ENCODE assay signal across 24 cellular contexts in genomic region chr5:2334686-2335085, GRCh38.
DNase-seq lines count a peak whose midpoint lies in the region; ATAC-seq and TF ChIP-seq lines count a peak whose summit lies in the region.
"Had no signal": no experiment of that assay in that cellular context is flagged by ENCODE, and none has a peak within 500 bp of the region (broad histone marks: within the 10 kb centered on the region; RNA-seq: fewer than 3 reads in every experiment).

No MANE protein-coding gene starts in this region.

- peaks cover 13% of the 10 kb centered on the region for H3K9me3 Mint-ChIP-seq in WTC11
- peaks cover 8% of the 10 kb centered on the region for H3K9me3 Mint-ChIP-seq in activated CD4-positive, alpha-beta memory T cell treated with anti-CD3 and anti-CD28 coated beads for 36 hours

- no peaks in the 10 kb centered on the region for H3K36me3 Mint-ChIP-seq in WTC11
- no peaks in the 10 kb centered on the region for H3K36me3 Mint-ChIP-seq in activated CD4-positive, alpha-beta memory T cell treated with anti-CD3 and anti-CD28 coated beads for 36 hours
- H3K36me3 Mint-ChIP-seq: CD4-positive, alpha-beta memory T cell; natural killer cell had no signal

- no peaks in the 10 kb centered on the region for H3K4me1 ChIP-seq in prostate gland (replicated peaks)
- H3K4me1 ChIP-seq in Karpas-422 (ENCODE audit: low read length): no peaks in the 10 kb centered on the region
- H3K4me1 ChIP-seq in sigmoid colon: peaks cover 0 to 5% (median 2%) of the 10 kb centered on the region in 4 donors
- H3K4me1 ChIP-seq: breast epithelium, psoas muscle, thyroid gland had no signal

- peaks cover 12% of the 10 kb centered on the region for H3K4me1 Mint-ChIP-seq in WTC11
- H3K4me1 Mint-ChIP-seq in activated CD4-positive, alpha-beta memory T cell treated with anti-CD3 and anti-CD28 coated beads for 36 hours (ENCODE audit: low read depth): no peaks in the 10 kb centered on the region
- H3K4me1 Mint-ChIP-seq: natural killer cell had no signal

- POLR2A ChIA-PET in WTC11 (lab: Charles Lee): no interaction called here
- POLR2A ChIA-PET in activated CD4-positive, alpha-beta memory T cell treated with anti-CD3 and anti-CD28 coated beads for 36 hours (lab: Charles Lee): no interaction called here

- no peak overlapping the region for H2AFZ ChIP-seq in Karpas-422 (ENCODE audit: low read length)

- no peaks in the 10 kb centered on the region for H3K9me3 ChIP-seq in prostate gland
- H3K9me3 ChIP-seq in Karpas-422 (ENCODE audit: low read length): no peaks in the 10 kb centered on the region
- no peaks in the 10 kb centered on the region for H3K9me3 ChIP-seq in sigmoid colon
- H3K9me3 ChIP-seq: breast epithelium, psoas muscle, thyroid gland had no signal

- no peaks in the 10 kb centered on the region for H3K27me3 Mint-ChIP-seq in WTC11 (ENCODE audit: low read depth)
- H3K27me3 Mint-ChIP-seq in activated CD4-positive, alpha-beta memory T cell treated with anti-CD3 and anti-CD28 coated beads for 36 hours: no peaks in the 10 kb centered on the region
- H3K27me3 Mint-ChIP-seq: CD4-positive, alpha-beta memory T cell had no signal

- H3K4me3 Mint-ChIP-seq in WTC11: no peak overlapping the region
- no peak overlapping the region for H3K4me3 Mint-ChIP-seq in activated CD4-positive, alpha-beta memory T cell treated with anti-CD3 and anti-CD28 coated beads for 36 hours
- H3K4me3 Mint-ChIP-seq: CD4-positive, alpha-beta memory T cell; natural killer cell had no signal

- no peaks in the 10 kb centered on the region for H3K79me2 ChIP-seq in Karpas-422 (ENCODE audit: low read length)

- H3K4me3 ChIP-seq in H7 (ENCODE audit: insufficient read depth, low read depth, low read length) (no peak overlapping the region), prostate gland (peak overlapping the region; percentile 3 to 6), Karpas-422 (ENCODE audit: low read length) (no peak overlapping the region), sigmoid colon (no peak overlapping the region)
- H3K4me3 ChIP-seq: coronary artery, psoas muscle, smooth muscle cell, thyroid gland had no signal

- H3K36me3 ChIP-seq in H7 (replicated peaks; ENCODE audit: control insufficient read depth, insufficient read depth, low read length) (no peaks in the 10 kb centered on the region), prostate gland (no peaks in the 10 kb centered on the region), Karpas-422 (ENCODE audit: insufficient read depth, low read length) (no peaks in the 10 kb centered on the region), sigmoid colon (no peaks in the 10 kb centered on the region)
- H3K36me3 ChIP-seq: breast epithelium, thyroid gland had no signal

- no peak for TF ChIP-seq POLR2A in prostate gland (IDR thresholded peaks at IDR 0.05)
- TF ChIP-seq POLR2A in sigmoid colon (IDR thresholded peaks at IDR 0.05): no peak

- no peak overlapping the region for H3K4me2 ChIP-seq in Karpas-422 (ENCODE audit: low read depth, low read length, poor library complexity, severe bottlenecking)
- H3K4me2 ChIP-seq: smooth muscle cell had no signal

- ATAC-seq in WTC11 (peak; percentile 28), GM18861 (IDR thresholded peaks at IDR 0.05; ENCODE audit: unreplicated experiment) (no peak)
- ATAC-seq: HepG2; left cardiac atrium; natural killer cell; psoas muscle; stimulated activated naive CD8-positive, alpha-beta T cell treated with anti-CD3 and anti-CD28 coated beads, Interleukin-15, Interleukin-2, amounts not matched to agents 100 U/mL and 50 U/mL, for 24 hours had no signal

- DNase-seq in H7 (peak; percentile 64), NCI-H2029 treated with DMSO at 0.1 percent for 48 hours (lab: John Stamatoyannopoulos, UW) (peak; percentile 13), WTC11 (ENCODE audit: low spot score) (no peak), prostate gland (ENCODE audit: low spot score) (peak; percentile 91), Karpas-422 (no peak), sigmoid colon (no peak)
- DNase-seq in activated CD4-positive, alpha-beta memory T cell treated with anti-CD3 and anti-CD28 coated beads for 36 hours: no peak
- DNase-seq: activated CD4-positive, alpha-beta T cell treated with anti-CD3 and anti-CD28 coated beads, Interleukin-2, amount 50 U/mL, for 4 hours; activated gamma-delta T cell treated with Interleukin-2 at 50 U/mL for 16 hours; CD4-positive, alpha-beta memory T cell; DMS53; left cardiac atrium; natural killer cell; NCI-H1930; NCI-H69; psoas muscle; stimulated activated CD4-positive, alpha-beta T cell treated with anti-CD3 and anti-CD28 coated beads, Interleukin-4, amount 100 ng/mL, for 1 hour; stimulated activated naive CD8-positive, alpha-beta T cell treated with anti-CD3 and anti-CD28 coated beads, Interleukin-15, Interleukin-2, amounts not matched to agents 100 U/mL and 50 U/mL, for 24 hours; thyroid gland had no signal

- intact Hi-C loops in prostate gland (cut with DNase I): no loop called here
- intact Hi-C loops in activated CD4-positive, alpha-beta memory T cell treated with anti-CD3 and anti-CD28 coated beads for 36 hours (cut with micrococcal nuclease): no loop called here
- intact Hi-C loops in sigmoid colon (cut with DNase I): no loop called here

- peak in 1 of 4 donors; percentile 30 for TF ChIP-seq EP300 in sigmoid colon (IDR thresholded peaks at IDR 0.05)

- WGBS in prostate gland: 13% methylated on average over 24 of the region's 24 CpGs
- WGBS in sigmoid colon, 2 donors: 11 to 19% methylated on average over 24 of the region's 24 CpGs

- no peaks in the 10 kb centered on the region for H3K9me2 ChIP-seq in Karpas-422 (replicated peaks; ENCODE audit: insufficient read depth, low read length)

- no peaks in the 10 kb centered on the region for H3K27me3 ChIP-seq in H7 (ENCODE audit: control insufficient read depth, insufficient read depth, low read length)
- no peaks in the 10 kb centered on the region for H3K27me3 ChIP-seq in prostate gland (replicated peaks; ENCODE audit: insufficient read depth)
- H3K27me3 ChIP-seq in Karpas-422 (ENCODE audit: low read length): no peaks in the 10 kb centered on the region
- H3K27me3 ChIP-seq in sigmoid colon: no peaks in the 10 kb centered on the region
- H3K27me3 ChIP-seq: thyroid gland had no signal

- H4K20me1 ChIP-seq in Karpas-422 (ENCODE audit: insufficient read depth, low read depth, low read length): no peaks in the 10 kb centered on the region

- H3K27ac Mint-ChIP-seq in WTC11: no peak overlapping the region
- no peak overlapping the region for H3K27ac Mint-ChIP-seq in activated CD4-positive, alpha-beta memory T cell treated with anti-CD3 and anti-CD28 coated beads for 36 hours
- H3K27ac Mint-ChIP-seq: CD4-positive, alpha-beta memory T cell; natural killer cell had no signal

- TF ChIP-seq CTCF in WTC11 (IDR thresholded peaks at IDR 0.05) (no peak), prostate gland (IDR thresholded peaks at IDR 0.05) (peak in 2 of 4 experiments; percentile 1 to 15), sigmoid colon (IDR thresholded peaks at IDR 0.05) (no peak)

- H3K9ac ChIP-seq in Karpas-422 (ENCODE audit: low read length): no peak overlapping the region

- peak overlapping the region in 1 of 2 donors; percentile 53 for H3K27ac ChIP-seq in prostate gland
- H3K27ac ChIP-seq in Karpas-422 (ENCODE audit: low read length): no peak overlapping the region
- no peak overlapping the region for H3K27ac ChIP-seq in sigmoid colon
- H3K27ac ChIP-seq: breast epithelium, coronary artery, psoas muscle, thyroid gland had no signal

- CTCF ChIA-PET in WTC11 (lab: Charles Lee): no interaction called here
- CTCF ChIA-PET in activated CD4-positive, alpha-beta memory T cell treated with anti-CD3 and anti-CD28 coated beads for 36 hours (lab: Charles Lee): no interaction called here

TF ChIP-seq in WTC11, 78 proteins besides CTCF, POLR2A, EP300 and RAD21 (continues in another document):
- TF ChIP-seq ZMAT4 (CRISPR knock-in tag; IDR thresholded peaks at IDR 0.05) (no peak), HMGA2 (CRISPR knock-in tag; IDR thresholded peaks at IDR 0.05) (no peak), AFF4 (CRISPR knock-in tag; IDR thresholded peaks at IDR 0.05; ENCODE audit: borderline replicate concordance) (no peak), E2F5 (CRISPR knock-in tag; IDR thresholded peaks at IDR 0.05) (no peak), PRRX2 (CRISPR knock-in tag; IDR thresholded peaks at IDR 0.05) (no peak)

Comparison
In these comparisons a context has a peak if more than half of its experiments do, and no peak if none do; other contexts are left out.
1. DNase-seq: peak in H7 (single experiment), NCI-H2029 treated with DMSO at 0.1 percent for 48 hours (single experiment) and prostate gland (single experiment); none in WTC11 (single experiment), activated CD4-positive, alpha-beta memory T cell treated with anti-CD3 and anti-CD28 coated beads for 36 hours (single experiment), Karpas-422 (single experiment) and sigmoid colon (single experiment).
2. H3K4me3 ChIP-seq: peak in prostate gland (2 of 2); none in H7 (single experiment), Karpas-422 (single experiment) and sigmoid colon (0 of 4).